18 cellular contexts compared by ENCODE assay signal in genomic region chr10:16681525-16681924, GRCh38.
"Had no signal": no experiment of that assay in that cellular context is flagged by ENCODE, and none has a peak within 500 bp of the region (broad histone marks: within the 10 kb centered on the region; RNA-seq: fewer than 3 reads in every experiment).

No MANE protein-coding gene starts in this region.

- H3K9me3 Mint-ChIP-seq: nephron; stimulated activated naive CD8-positive, alpha-beta T cell treated with anti-CD3 and anti-CD28 coated beads, Interleukin-15, Interleukin-2, amounts not matched to agents 100 ng/mL and 50 ng/mL, for 24 hours had no signal

- H3K27ac Mint-ChIP-seq: naive B cell; nephron; progenitor cell of endocrine pancreas; stimulated activated naive CD8-positive, alpha-beta T cell treated with anti-CD3 and anti-CD28 coated beads, Interleukin-15, Interleukin-2, amounts not matched to agents 100 ng/mL and 50 ng/mL, for 24 hours had no signal

- H3K4me1 ChIP-seq: pancreas, testis, tibial nerve had no signal

- DNase-seq: dermis blood vessel endothelial cell; erythroblast; foreskin melanocyte; head of caudate nucleus; kidney glomerular epithelial cell; mesendoderm; naive B cell; occipital lobe; pancreas; right cardiac atrium; small intestine; stimulated activated CD4-positive, alpha-beta T cell treated with anti-CD3 and anti-CD28 coated beads, Interleukin-12 subunit alpha, Interleukin-12 subunit beta, amount 100 ng/mL, for 4 hours; testis had no signal

- H3K27me3 Mint-ChIP-seq: naive B cell; progenitor cell of endocrine pancreas; stimulated activated naive CD8-positive, alpha-beta T cell treated with anti-CD3 and anti-CD28 coated beads, Interleukin-15, Interleukin-2, amounts not matched to agents 100 ng/mL and 50 ng/mL, for 24 hours had no signal

- H3K27me3 ChIP-seq: hepatocyte, pancreas, testis, tibial nerve had no signal

- ATAC-seq: pancreas, right cardiac atrium had no signal

- H3K4me3 Mint-ChIP-seq: naive B cell; nephron; stimulated activated naive CD8-positive, alpha-beta T cell treated with anti-CD3 and anti-CD28 coated beads, Interleukin-15, Interleukin-2, amounts not matched to agents 100 ng/mL and 50 ng/mL, for 24 hours had no signal

- H3K9me3 ChIP-seq: pancreas, testis, tibial nerve had no signal

- H3K27ac ChIP-seq: hepatocyte, pancreas, testis, tibial nerve had no signal

- H3K36me3 ChIP-seq: pancreas, tibial nerve had no signal

- H3K4me3 ChIP-seq: hepatocyte, pancreas, testis, tibial nerve had no signal

- H3K4me1 Mint-ChIP-seq: nephron had no signal
